Comparison of ENCODE assay signal across 12 cellular contexts in the genomic region with DNA sequence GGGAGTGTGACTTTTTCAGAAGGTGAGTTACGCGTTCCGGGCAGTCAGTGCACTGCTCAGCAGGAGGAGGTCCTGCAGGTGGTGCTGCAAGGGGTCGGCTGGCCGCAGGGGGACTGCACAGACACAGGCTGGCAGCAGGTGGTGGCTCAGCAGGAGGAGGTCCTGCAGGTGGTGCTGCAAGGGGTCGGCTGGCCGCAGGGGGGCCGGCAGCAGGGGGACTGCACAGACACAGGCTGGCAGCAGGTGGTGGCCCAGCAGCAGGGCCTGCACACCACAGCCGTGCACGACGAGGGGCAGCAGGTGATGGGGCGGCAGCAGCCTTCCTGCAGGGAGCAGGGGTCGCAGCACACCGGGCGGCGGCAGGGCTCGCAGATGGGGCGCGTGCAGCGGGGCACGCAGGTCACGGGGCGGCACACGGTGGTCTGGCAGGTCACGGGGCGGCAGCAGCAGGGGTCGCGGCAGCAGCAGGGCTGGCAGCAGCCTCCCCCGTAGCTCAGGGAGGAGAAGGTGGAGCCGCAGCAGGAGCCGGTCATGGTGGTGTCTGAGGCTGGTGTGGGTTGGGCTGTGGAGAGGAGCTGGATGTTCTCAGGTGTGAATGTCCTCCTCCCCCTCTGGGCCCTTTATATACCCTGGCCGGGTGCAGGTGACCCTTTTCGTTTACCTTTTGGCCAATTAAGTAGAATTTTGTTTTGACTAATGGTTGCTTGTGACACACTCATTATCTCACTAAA. TPM values are rescaled to one million over a fixed set of nuclear protein-coding genes. Genes with fewer than 3 reads are reported as not detected.
A peak's percentile ranks its signal among the peaks of the same experiment; 100 is the strongest.
DNase-seq lines count a peak whose midpoint lies in the region; ATAC-seq and TF ChIP-seq lines count a peak whose summit lies in the region.
"Not testable (repeated sequence)": the region's sequence is repeated elsewhere in the genome, so short reads cannot be mapped to it uniquely, and the experiment has no call there.
"Had no signal": no experiment of that assay in that cellular context is flagged by ENCODE, and none has a peak within 500 bp of the region (broad histone marks: within the 10 kb centered on the region; RNA-seq: fewer than 3 reads in every experiment).

A gene with protein sequence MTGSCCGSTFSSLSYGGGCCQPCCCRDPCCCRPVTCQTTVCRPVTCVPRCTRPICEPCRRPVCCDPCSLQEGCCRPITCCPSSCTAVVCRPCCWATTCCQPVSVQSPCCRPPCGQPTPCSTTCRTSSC (minus strand): TSS at position 582 of the 731 bp plus-strand sequence. CDS start 49 bp downstream, at position 533.

- not testable (repeated sequence) for H3K36me3 ChIP-seq in PC-3 (ENCODE audit: low read depth, low read length); trophoblast cell (ENCODE audit: control insufficient read depth in 1 of 2, insufficient read depth in 2 of 2, low read length in 2 of 2); aorta (ENCODE audit: control insufficient read depth in 1 of 2, insufficient read depth in 2 of 2, low read length in 1 of 2)

- H3K27ac Mint-ChIP-seq in HFFc6, result peak within 1 kb of the TSS; percentile 93
- H3K27ac Mint-ChIP-seq in WTC11, result not testable (repeated sequence)
- H3K27ac Mint-ChIP-seq in mesothelial cell of epicardium, result peak within 1 kb of the TSS; percentile 88

- not testable (repeated sequence) for H3K9me2 ChIP-seq in PC-3 (replicated peaks; ENCODE audit: low read length)

- H3K18ac ChIP-seq in trophoblast cell (ENCODE audit: low read length), result peak within 1 kb of the TSS; percentile 57

- not testable (repeated sequence) for H3K23ac ChIP-seq in trophoblast cell (ENCODE audit: low read length)

- H3K9me3 Mint-ChIP-seq in HFFc6 (peaks cover 14% of the 10 kb centered on the region), WTC11 (peaks cover 18% of the 10 kb centered on the region), mesothelial cell of epicardium (peaks cover 15% of the 10 kb centered on the region)

- peak within 1 kb of the TSS; percentile 88 for H2BK12ac ChIP-seq in trophoblast cell (ENCODE audit: low read length)

- not testable (repeated sequence) for H3K9ac ChIP-seq in PC-3 (ENCODE audit: low read length); trophoblast cell (ENCODE audit: low read length)

- BruUV-seq in PC-3 (replicated peaks; lab: Mats Ljungman, UMichigan), result not testable (repeated sequence)

- peak within 1 kb of the TSS; percentile 84 for H2BK120ac ChIP-seq in trophoblast cell (ENCODE audit: insufficient read depth, low read length, poor library complexity)

- TF ChIP-seq CTCF in AG04450 (IDR thresholded peaks at IDR 0.05; ENCODE audit: low read depth, low read length); HFFc6 (IDR thresholded peaks at IDR 0.05); PC-3 (conservative IDR thresholded peaks at IDR 0.05; ENCODE audit: low read depth, low read length); WTC11 (IDR thresholded peaks at IDR 0.05); mesothelial cell of epicardium (IDR thresholded peaks at IDR 0.05; ENCODE audit: unreplicated experiment): not testable (repeated sequence)

- not testable (repeated sequence) for H3K27me3 ChIP-seq in AG04450 (ENCODE audit: control insufficient read depth, insufficient read depth, low read length); PC-3 (ENCODE audit: low read length); trophoblast cell (ENCODE audit: insufficient read depth, low read length); aorta (ENCODE audit: control insufficient read depth in 1 of 2, insufficient read depth in 2 of 2, low read length in 1 of 2)

- peak within 1 kb of the TSS; percentile 54 for H2AK5ac ChIP-seq in trophoblast cell (ENCODE audit: low read length)

- not testable (repeated sequence) for H3F3A ChIP-seq in PC-3 (ENCODE audit: low read length, unreplicated experiment)

- DNase-seq in AG04450 (ENCODE audit: low read depth, low spot score); HFFc6; PC-3; WTC11 (ENCODE audit: low spot score); mesothelial cell of epicardium (ENCODE audit: low spot score in 2 of 2, unreplicated experiment in 2 of 2); trophoblast cell; aorta: not testable (repeated sequence)

- not testable (repeated sequence) for ATAC-seq in PC-3
- ATAC-seq in WTC11, result peak; percentile 32; the same call in 1 of the 2 replicates
- ATAC-seq in esophagus mucosa, result peak; percentile 10
- ATAC-seq in aorta (ENCODE audit: low FRiP score), result peak; percentile 52

- not testable (repeated sequence) for H3K79me2 ChIP-seq in PC-3 (ENCODE audit: low read length); trophoblast cell (ENCODE audit: control insufficient read depth, insufficient read depth, low read length, poor library complexity)

- H3K4me1 Mint-ChIP-seq in HFFc6 (ENCODE audit: low read depth) (peaks cover 64% of the 10 kb centered on the region), WTC11 (peaks cover 24% of the 10 kb centered on the region), mesothelial cell of epicardium (peaks cover 28% of the 10 kb centered on the region)

- WGBS in trophoblast cell (ENCODE audit: extremely low coverage, insufficient coverage, insufficient read length), result no CpG with 5 or more reads among the region's 33 CpGs
- WGBS in aorta, 2 donors, result 44 to 46% methylated on average over 8 to 10 of the region's 33 CpGs

- H3K27me3 Mint-ChIP-seq in HFFc6 (ENCODE audit: insufficient read depth); WTC11 (ENCODE audit: low read depth); mesothelial cell of epicardium (ENCODE audit: low read depth): not testable (repeated sequence)

- H3K9me3 ChIP-seq in AG04450 (ENCODE audit: control insufficient read depth, insufficient read depth, low read length); PC-3 (ENCODE audit: low read length); trophoblast cell (ENCODE audit: insufficient read depth, low read depth, low read length); aorta (ENCODE audit: control insufficient read depth, low read length): not testable (repeated sequence)

- H3K4me3 Mint-ChIP-seq in HFFc6, WTC11, mesothelial cell of epicardium: not testable (repeated sequence)

- peak within 1 kb of the TSS; percentile 66 for H3K14ac ChIP-seq in trophoblast cell (ENCODE audit: low read length)

- not testable (repeated sequence) for H3K4me3 ChIP-seq in AG04450 (ENCODE audit: low read depth, low read length); PC-3 (ENCODE audit: low read length); trophoblast cell (ENCODE audit: low read depth, low read length); aorta (ENCODE audit: low read length in 2 of 2)

- H3K4me2 ChIP-seq in PC-3 (ENCODE audit: low read length), result peak within 1 kb of the TSS; percentile 76; the same call in 1 of the 2 replicates
- not testable (repeated sequence) for H3K4me2 ChIP-seq in trophoblast cell (ENCODE audit: low read length)

- H3K36me3 Mint-ChIP-seq in HFFc6 (ENCODE audit: low read depth), result peaks cover 24% of the 10 kb centered on the region
- H3K36me3 Mint-ChIP-seq in WTC11, mesothelial cell of epicardium: not testable (repeated sequence)

- H4K91ac ChIP-seq in trophoblast cell (ENCODE audit: low read depth, low read length), result peak within 1 kb of the TSS; percentile 72

- peak within 1 kb of the TSS; percentile 23 for H4K8ac ChIP-seq in trophoblast cell (ENCODE audit: low read depth, low read length)

- not testable (repeated sequence) for H2AFZ ChIP-seq in PC-3 (ENCODE audit: low read length); trophoblast cell (ENCODE audit: insufficient read depth, low read length, poor library complexity)

- POLR2A ChIA-PET in AG04450 (lab: Yijun Ruan, JAX); PC-3 (lab: Charles Lee; ENCODE audit: unreplicated experiment); WTC11 (lab: Charles Lee): not testable (repeated sequence)

- H4K12ac ChIP-seq in trophoblast cell (ENCODE audit: low read depth, low read length), result not testable (repeated sequence)

- H2BK5ac ChIP-seq in trophoblast cell (ENCODE audit: low read depth, low read length, poor library complexity), result peak within 1 kb of the TSS; percentile 84

- CTCF ChIA-PET in AG04450 (lab: Charles Lee); PC-3 (lab: Charles Lee); WTC11 (lab: Charles Lee): not testable (repeated sequence)

- H3K27ac ChIP-seq in AG04450 (ENCODE audit: low read depth, low read length) (peak within 1 kb of the TSS; percentile 57), PC-3 (ENCODE audit: low read length) (peak within 1 kb of the TSS; percentile 80), trophoblast cell (ENCODE audit: low read depth, low read length) (peak within 1 kb of the TSS; percentile 81)
- H3K27ac ChIP-seq in aorta (ENCODE audit: low read depth in 1 of 2, low read length in 2 of 2), result not testable (repeated sequence)

- H4K20me1 ChIP-seq in PC-3 (ENCODE audit: low read length), result not testable (repeated sequence)

- peaks cover 15% of the 10 kb centered on the region for H3K4me1 ChIP-seq in PC-3 (ENCODE audit: insufficient read depth, low read length)
- H3K4me1 ChIP-seq in trophoblast cell (ENCODE audit: control insufficient read depth in 1 of 2, insufficient read depth in 2 of 2, low read length in 2 of 2); aorta (ENCODE audit: control insufficient read depth in 1 of 2, insufficient read depth in 2 of 2, low read length in 2 of 2): not testable (repeated sequence)

- not testable (repeated sequence) for H3K79me1 ChIP-seq in trophoblast cell (ENCODE audit: low read length)

- intact Hi-C loops in PC-3 (cut with micrococcal nuclease); aorta (cut with DNase I): not testable (repeated sequence)

- H3K4ac ChIP-seq in trophoblast cell (ENCODE audit: low read depth, low read length), result peak within 1 kb of the TSS; percentile 52

TF ChIP-seq in WTC11, 78 proteins besides CTCF, POLR2A, EP300 and RAD21:
- TF ChIP-seq ZNF423 (CRISPR knock-in tag; IDR thresholded peaks at IDR 0.05), result peak; percentile 95

RNA-seq across cellular contexts. Expression of the gene that starts here (rescaled TPM):
- polyA plus RNA-seq in AG04450 (2011; rRNA removed), result not detected in 2 replicates
- polyA minus RNA-seq in AG04450 (2011; rRNA and poly(A)+ RNA removed), result not detected in 2 replicates
- under 1 TPM in 1 of 6 experiments, not detected in 5; 0.38 TPM for total RNA-seq in HFFc6 (2021; fragmentation: NEBNext Ultra II Directional; extraction: Animal tissue kit (Norgen Biotek cat#: 25700))
- total RNA-seq in PC-3 (2014; rRNA removed), result not detected in 2 replicates
- not detected in 3 replicates for total RNA-seq in WTC11 (2021)
- total RNA-seq in esophagus mucosa, result not detected
- not detected in 3 replicates for total RNA-seq in mesothelial cell of epicardium
- polyA plus RNA-seq in trophoblast cell (2013), result not detected in 2 replicates
- not detected for total RNA-seq in aorta
- polyA plus RNA-seq in aorta, result not detected
- total RNA-seq: CD4-positive, CD25-positive, alpha-beta regulatory T cell; H7; NCI-H460; Peyer's patch had no signal
- polyA plus RNA-seq: CD4-positive, CD25-positive, alpha-beta regulatory T cell had no signal

Comparison
In these comparisons a context has a peak if more than half of its experiments do, and no peak if none do; other contexts are left out.
1. Peak in ATAC-seq in WTC11; RNA of the gene not detected or under 1 TPM.
2. Peak in ATAC-seq in esophagus mucosa; RNA of the gene not detected or under 1 TPM.
3. Peak in ATAC-seq in aorta; RNA of the gene not detected or under 1 TPM.